ENCODE assay signal across 13 cellular contexts in genomic region chr17:49209061-49209571, GRCh38. TPM values are rescaled to one million over a fixed set of nuclear protein-coding genes. Genes with fewer than 3 reads are reported as not detected.
DNase-seq lines count a peak whose midpoint lies in the region; ATAC-seq and TF ChIP-seq lines count a peak whose summit lies in the region.
"Had no signal": no experiment of that assay in that cellular context is flagged by ENCODE, and none has a peak within 500 bp of the region (broad histone marks: within the 10 kb centered on the region; RNA-seq: fewer than 3 reads in every experiment).

No MANE protein-coding gene starts in this region.

- peaks cover 11% of the 10 kb centered on the region; the same call in 1 of the 2 replicates for H3K36me3 ChIP-seq in KOPT-K1 (ENCODE audit: insufficient read depth, low read length)

- intact Hi-C loops in sciatic nerve (cut with DNase I), result loop anchor here (10.0 kb wide), 1 partner anchor 176 kb away; no protein-coding TSS in a partner anchor

- no peaks in the 10 kb centered on the region for H3K9me3 Mint-ChIP-seq in activated naive CD8-positive, alpha-beta T cell (ENCODE audit: low read depth)
- no peaks in the 10 kb centered on the region for H3K9me3 Mint-ChIP-seq in nephron progenitor cell
- H3K9me3 Mint-ChIP-seq: mesothelial cell of epicardium had no signal

- H3K4me3 Mint-ChIP-seq in activated naive CD8-positive, alpha-beta T cell, result peak overlapping the region; percentile 92
- H3K4me3 Mint-ChIP-seq in nephron progenitor cell, result no peak overlapping the region

- H3K4me1 Mint-ChIP-seq in activated naive CD8-positive, alpha-beta T cell (ENCODE audit: low read depth), result peaks cover 61% of the 10 kb centered on the region
- H3K4me1 Mint-ChIP-seq in nephron progenitor cell, result peaks cover 67% of the 10 kb centered on the region

- H3K27ac ChIP-seq in KOPT-K1 (ENCODE audit: low read depth, low read length, poor library complexity, severe bottlenecking), result peak overlapping the region; percentile 84

- TF ChIP-seq CTCF in nephron progenitor cell (IDR thresholded peaks at IDR 0.05), result no peak

- H3K36me3 Mint-ChIP-seq in activated naive CD8-positive, alpha-beta T cell, result peaks cover 8% of the 10 kb centered on the region
- H3K36me3 Mint-ChIP-seq in nephron progenitor cell (ENCODE audit: low read depth), result no peaks in the 10 kb centered on the region
- H3K36me3 Mint-ChIP-seq: mesothelial cell of epicardium had no signal

- H3K9me3 ChIP-seq in KOPT-K1 (ENCODE audit: insufficient read depth, low read length, poor library complexity, severe bottlenecking), result no peaks in the 10 kb centered on the region

- no peak for ATAC-seq in sciatic nerve
- ATAC-seq: K562 had no signal

- peak; percentile 66 for DNase-seq in D341Med (ENCODE audit: low spot score)
- DNase-seq in nephron progenitor cell, result no peak
- DNase-seq in sciatic nerve (ENCODE audit: low spot score), result no peak
- no peak for DNase-seq in retina
- no peak for DNase-seq in NCI-H1105 treated with DMSO at 0.1 percent for 48 hours (lab: John Stamatoyannopoulos, UW)
- no peak for DNase-seq in globus pallidus (ENCODE audit: low spot score)
- DNase-seq: cortex of kidney, NCI-H446 had no signal

- peak overlapping the region; percentile 88 for H3K27ac Mint-ChIP-seq in activated naive CD8-positive, alpha-beta T cell
- peak overlapping the region; percentile 65 for H3K27ac Mint-ChIP-seq in nephron progenitor cell

- no peaks in the 10 kb centered on the region for H3K27me3 Mint-ChIP-seq in activated naive CD8-positive, alpha-beta T cell
- peaks cover 27% of the 10 kb centered on the region for H3K27me3 Mint-ChIP-seq in nephron progenitor cell (ENCODE audit: low read depth, poor library complexity)

RNA-seq across cellular contexts. Expression of gene GNGT2, which starts 1.3 kb away (rescaled TPM):
- total RNA-seq in sciatic nerve, result 1.3 TPM
- total RNA-seq: K562, mesothelial cell of epicardium had no signal

RNA-seq across cellular contexts. Expression of gene ABI3, which starts 1.4 kb away (rescaled TPM):
- total RNA-seq in sciatic nerve, result 8.5 TPM
- total RNA-seq: K562 had no signal

RNA-seq across cellular contexts. Expression of gene PHOSPHO1, which starts 21.5 kb away (rescaled TPM):
- 6.2 TPM for total RNA-seq in sciatic nerve
- total RNA-seq: glomerular endothelial cell had no signal
